10 cellular contexts compared by ENCODE assay signal in genomic region chr17:43840814-43841213, GRCh38. TPM values are rescaled to one million over a fixed set of nuclear protein-coding genes. Genes with fewer than 3 reads are reported as not detected.
DNase-seq lines count a peak whose midpoint lies in the region; ATAC-seq, FAIRE-seq and TF ChIP-seq lines count a peak whose summit lies in the region.
"Had no signal": no experiment of that assay in that cellular context is flagged by ENCODE, and none has a peak within 500 bp of the region (broad histone marks: within the 10 kb centered on the region; RNA-seq: fewer than 3 reads in every experiment).

No MANE protein-coding gene starts in this region.

- no peak for TF ChIP-seq POLR2A in GM12878 (IDR thresholded peaks at IDR 0.05; ENCODE audit: low read depth, low read length)

- no peaks in the 10 kb centered on the region for H3K36me3 Mint-ChIP-seq in memory B cell
- no peaks in the 10 kb centered on the region for H3K36me3 Mint-ChIP-seq in activated CD4-positive, alpha-beta memory T cell treated with anti-CD3 and anti-CD28 coated beads, Interleukin-2, amount 10 ng/mL, durations not matched to agents 7 days and 5 days (ENCODE audit: low read depth)

- in situ Hi-C loops in GM12878 (cut with MboI) = no loop called here

- no peak overlapping the region for H3K27ac Mint-ChIP-seq in memory B cell
- no peak overlapping the region for H3K27ac Mint-ChIP-seq in activated CD4-positive, alpha-beta memory T cell treated with anti-CD3 and anti-CD28 coated beads, Interleukin-2, amount 10 ng/mL, durations not matched to agents 7 days and 5 days
- H3K27ac Mint-ChIP-seq: stimulated activated naive CD8-positive, alpha-beta T cell treated with anti-CD3 and anti-CD28 coated beads, Interleukin-15, Interleukin-2, amounts not matched to agents 100 ng/mL and 50 ng/mL, for 24 hours had no signal

- 20% methylated on average over 4 of the region's 4 CpGs for WGBS in GM12878 (ENCODE audit: insufficient coverage, insufficient replicate concordance, low lambda C conversion rate, missing lambda C conversion rate)

- H3K9me3 Mint-ChIP-seq in memory B cell = peaks cover 1% of the 10 kb centered on the region
- H3K9me3 Mint-ChIP-seq in activated CD4-positive, alpha-beta memory T cell treated with anti-CD3 and anti-CD28 coated beads, Interleukin-2, amount 10 ng/mL, durations not matched to agents 7 days and 5 days = no peaks in the 10 kb centered on the region
- H3K9me3 Mint-ChIP-seq: stimulated activated naive CD8-positive, alpha-beta T cell treated with anti-CD3 and anti-CD28 coated beads, Interleukin-15, Interleukin-2, amounts not matched to agents 100 ng/mL and 50 ng/mL, for 24 hours had no signal

- no TSS peak for BruUV-seq in GM12878 (replicated peaks; lab: Mats Ljungman, UMichigan)

- no peaks in the 10 kb centered on the region for H3K79me2 ChIP-seq in Loucy (ENCODE audit: insufficient read depth, low read length)
- no peaks in the 10 kb centered on the region for H3K79me2 ChIP-seq in GM12878 (ENCODE audit: control insufficient read depth, insufficient read depth, low read length)

- intact Hi-C loops in GM12878 (cut with micrococcal nuclease; ENCODE audit: unreplicated experiment) = no loop called here

- H3K36me3 ChIP-seq in Loucy (ENCODE audit: insufficient read depth, low read length) = no peaks in the 10 kb centered on the region
- no peaks in the 10 kb centered on the region for H3K36me3 ChIP-seq in GM12878 (ENCODE audit: control insufficient read depth in 2 of 2, insufficient read depth in 2 of 2, low read length in 1 of 2)

- H3K27me3 Mint-ChIP-seq in memory B cell = peaks cover 6% of the 10 kb centered on the region
- H3K27me3 Mint-ChIP-seq in activated CD4-positive, alpha-beta memory T cell treated with anti-CD3 and anti-CD28 coated beads, Interleukin-2, amount 10 ng/mL, durations not matched to agents 7 days and 5 days = peaks cover 22% of the 10 kb centered on the region

- ATAC-seq in GM12878 = peak; percentile 51
- peak; percentile 32 for ATAC-seq in memory B cell (ENCODE audit: low read depth)

- H3K4me3 ChIP-seq in Loucy (ENCODE audit: low read length, poor library complexity, severe bottlenecking) (no peak overlapping the region), GM12878 (no peak overlapping the region)

- no peaks in the 10 kb centered on the region for H3K4me1 Mint-ChIP-seq in memory B cell
- no peaks in the 10 kb centered on the region for H3K4me1 Mint-ChIP-seq in activated CD4-positive, alpha-beta memory T cell treated with anti-CD3 and anti-CD28 coated beads, Interleukin-2, amount 10 ng/mL, durations not matched to agents 7 days and 5 days

- H3K27ac ChIP-seq in GM12878 (ENCODE audit: control insufficient read depth, insufficient read depth) = no peak overlapping the region

- RAD21 ChIA-PET in GM12878 (lab: Charles Lee; ENCODE audit: unreplicated experiment) = no interaction called here

- TF ChIP-seq EP300 in GM12878 (IDR thresholded peaks at IDR 0.05; ENCODE audit: borderline replicate concordance in 1 of 2, control insufficient read depth in 1 of 2, low read depth in 2 of 2, low read length in 2 of 2) = no peak

- no peaks in the 10 kb centered on the region for H3K9me3 ChIP-seq in Loucy (ENCODE audit: insufficient read depth, low read depth, low read length)
- no peaks in the 10 kb centered on the region for H3K9me3 ChIP-seq in GM12878 (replicated peaks; ENCODE audit: control insufficient read depth, insufficient read depth, low read length)

- H2AFZ ChIP-seq in Loucy (ENCODE audit: low read length) (no peak overlapping the region), GM12878 (ENCODE audit: control insufficient read depth, low read depth, low read length) (no peak overlapping the region)

- CTCF ChIA-PET in GM12878 (lab: Yijun Ruan, JAX) = interaction anchor here (0.6 to 1.6 kb wide), 8 partner anchors 9 to 219 kb away, joined by 3 to 5 read pairs (median 4); no protein-coding TSS in a partner anchor
- CTCF ChIA-PET in activated CD4-positive, alpha-beta memory T cell treated with anti-CD3 and anti-CD28 coated beads, Interleukin-2, amount 10 ng/mL, durations not matched to agents 7 days and 5 days (lab: Charles Lee) = interaction anchor here (0.6 kb wide), 1 partner anchor 41 kb away, joined by 3 read pairs; no protein-coding TSS in a partner anchor

- no peaks in the 10 kb centered on the region for H3K4me1 ChIP-seq in Loucy (ENCODE audit: insufficient read depth, low read length, poor library complexity, severe bottlenecking)
- H3K4me1 ChIP-seq in GM12878 (ENCODE audit: control insufficient read depth, insufficient read depth, low read length) = no peaks in the 10 kb centered on the region

- H4K20me1 ChIP-seq in Loucy (ENCODE audit: insufficient read depth, low read length, poor library complexity, severe bottlenecking) (no peaks in the 10 kb centered on the region), GM12878 (ENCODE audit: control insufficient read depth, insufficient read depth) (no peaks in the 10 kb centered on the region)

- no peaks in the 10 kb centered on the region for H3F3A ChIP-seq in Loucy (ENCODE audit: low read depth)

- no peak overlapping the region for H3K4me3 Mint-ChIP-seq in memory B cell
- no peak overlapping the region for H3K4me3 Mint-ChIP-seq in activated CD4-positive, alpha-beta memory T cell treated with anti-CD3 and anti-CD28 coated beads, Interleukin-2, amount 10 ng/mL, durations not matched to agents 7 days and 5 days
- H3K4me3 Mint-ChIP-seq: stimulated activated naive CD8-positive, alpha-beta T cell treated with anti-CD3 and anti-CD28 coated beads, Interleukin-15, Interleukin-2, amounts not matched to agents 100 ng/mL and 50 ng/mL, for 24 hours had no signal

- H3K9ac ChIP-seq in Loucy (ENCODE audit: low read depth, low read length, poor library complexity, severe bottlenecking) = no peak overlapping the region
- H3K9ac ChIP-seq in GM12878 (ENCODE audit: control insufficient read depth, insufficient read depth, low read length) = no peak overlapping the region

- FAIRE-seq in GM12878 (lab: Jason Lieb, UNC) = peak; percentile 27

- peak; percentile 46 for DNase-seq in Daoy (ENCODE audit: low read depth)
- DNase-seq in GM12878 (ENCODE audit: low read depth, low spot score) = no peak
- DNase-seq in memory B cell (ENCODE audit: low spot score in 2 of 2) = no peak
- DNase-seq in MV-4-11 (lab: John Stamatoyannopoulos, UW) = no peak
- DNase-seq in ecto neural progenitor cell (ENCODE audit: low spot score) = no peak
- no peak for DNase-seq in NCI-H2107 (lab: John Stamatoyannopoulos, UW)
- no peak for DNase-seq in activated CD4-positive, alpha-beta memory T cell treated with anti-CD3 and anti-CD28 coated beads, Interleukin-2, amount 10 ng/mL, durations not matched to agents 7 days and 5 days
- DNase-seq: NCI-H1436 had no signal

- TF ChIP-seq CTCF in Loucy (conservative IDR thresholded peaks at IDR 0.05; ENCODE audit: low read length) (peak; percentile 50), GM12878 (IDR thresholded peaks at IDR 0.05 in 2 of 3, conservative IDR thresholded peaks at IDR 0.05 in 1 of 3; ENCODE audit: control insufficient read depth in 2 of 3, extremely low read depth in 1 of 3, insufficient read depth in 1 of 3, low read depth in 3 of 3, low read length in 3 of 3) (peak in 2 of 3 experiments; percentile 7 to 11; a peak in 1 of 6 replicates)

- TF ChIP-seq RAD21 in GM12878 (IDR thresholded peaks at IDR 0.05; ENCODE audit: insufficient read depth, low read depth, low read length) = no peak

- no peaks in the 10 kb centered on the region for H3K9me2 ChIP-seq in Loucy (replicated peaks; ENCODE audit: low read depth, low read length)

- H3K27me3 ChIP-seq in Loucy (ENCODE audit: insufficient read depth, low read length, poor library complexity, severe bottlenecking) (no peaks in the 10 kb centered on the region), GM12878 (replicated peaks in 1 of 2; ENCODE audit: control insufficient read depth in 2 of 2, insufficient read depth in 2 of 2, low read length in 1 of 2) (no peaks in the 10 kb centered on the region; a peak in 1 of 4 replicates)

- H3K4me2 ChIP-seq in Loucy (ENCODE audit: low read depth, low read length, poor library complexity, severe bottlenecking) (no peak overlapping the region), GM12878 (ENCODE audit: control insufficient read depth, insufficient read depth) (no peak overlapping the region)

- POLR2A ChIA-PET in GM12878 (lab: Charles Lee) = interaction anchor here (0.6 kb wide), 2 partner anchors 377 to 1498 kb away, joined by 3 read pairs; no protein-coding TSS in a partner anchor
- POLR2A ChIA-PET in activated CD4-positive, alpha-beta memory T cell treated with anti-CD3 and anti-CD28 coated beads, Interleukin-2, amount 10 ng/mL, durations not matched to agents 7 days and 5 days (lab: Charles Lee) = no interaction called here

- SMC1A ChIA-PET in GM12878 (lab: Charles Lee; ENCODE audit: uncharacterized antibody, unreplicated experiment) = interaction anchor here (0.7 to 1.6 kb wide), 2 partner anchors 13 to 14 kb away, joined by 3 read pairs; no protein-coding TSS in a partner anchor

RNA-seq across cellular contexts. Expression of gene CD300LG, which starts 6.2 kb away (rescaled TPM):
- total RNA-seq in Daoy (2014; rRNA removed; shearing (Covaris generic)) = 0.51 TPM in 1 of 2 replicates, not detected in the other
- not detected in 2 replicates for total RNA-seq in GM12878 (2013; cell fraction: nucleolus; rRNA removed)
- total RNA-seq in GM12878 (2014; rRNA removed) (not detected in 2 replicates), GM12878 (2014; rRNA removed; fragmentation: Illumina TruSeq; extraction: Trizol) (not detected in 2 replicates), GM12878 (2021) (not detected in 2 replicates)
- polyA plus RNA-seq in GM12878 (2011; ENCODE audit: low read depth) = not detected
- polyA plus RNA-seq in GM12878 (2011; rRNA removed) (not detected in 2 replicates), GM12878 (2014; fragmentation: Illumina TruSeq; extraction: Trizol) (not detected in 2 replicates), GM12878 (2014; fragmentation: Nextera tagmentation; extraction: Ambion mirVana) (not detected), GM12878 (2014; rRNA removed) (not detected in 2 replicates), GM12878 (2016; fragmentation: Nextera tagmentation; extraction: Ambion mirVana) (not detected)
- polyA plus RNA-seq in GM12878 (2011; cell fraction: cytosol; rRNA removed) = 0.01 TPM in 1 of 2 replicates, not detected in the other
- polyA plus RNA-seq in GM12878 (2011; cell fraction: nucleus; rRNA removed) = not detected in 2 replicates
- not detected in 2 replicates for polyA plus RNA-seq in GM12878 (2012)
- polyA minus RNA-seq in GM12878 (2011; rRNA and poly(A)+ RNA removed) = not detected in 2 replicates
- polyA minus RNA-seq in GM12878 (2011; cell fraction: cytosol; rRNA and poly(A)+ RNA removed) = not detected in 2 replicates
- polyA minus RNA-seq in GM12878 (2011; cell fraction: nucleus; rRNA and poly(A)+ RNA removed) = not detected in 2 replicates
- not detected for total RNA-seq in activated CD4-positive, alpha-beta memory T cell treated with anti-CD3 and anti-CD28 coated beads, Interleukin-2, amount 10 ng/mL, durations not matched to agents 7 days and 5 days

RNA-seq across cellular contexts. Expression of gene MPP3, which starts 7.9 kb away (rescaled TPM):
- 9.0 and 17.7 TPM in 2 replicates for total RNA-seq in Daoy (2014; rRNA removed; shearing (Covaris generic))
- total RNA-seq in GM12878 (2013; cell fraction: nucleolus; rRNA removed) = not detected in 2 replicates
- total RNA-seq in GM12878 (2014; rRNA removed) (not detected in 2 replicates), GM12878 (2014; rRNA removed; fragmentation: Illumina TruSeq; extraction: Trizol) (not detected in 2 replicates), GM12878 (2021) (0.13 TPM in 1 of 2 replicates, not detected in the other)
- polyA plus RNA-seq in GM12878 (2011; ENCODE audit: low read depth) = not detected
- polyA plus RNA-seq in GM12878 (2011; rRNA removed) (not detected in 2 replicates), GM12878 (2014; fragmentation: Illumina TruSeq; extraction: Trizol) (not detected in 2 replicates), GM12878 (2014; fragmentation: Nextera tagmentation; extraction: Ambion mirVana) (not detected), GM12878 (2014; rRNA removed) (not detected in 2 replicates), GM12878 (2016; fragmentation: Nextera tagmentation; extraction: Ambion mirVana) (not detected)
- polyA plus RNA-seq in GM12878 (2011; cell fraction: cytosol; rRNA removed) = not detected in 2 replicates
- not detected in 2 replicates for polyA plus RNA-seq in GM12878 (2011; cell fraction: nucleus; rRNA removed)
- polyA plus RNA-seq in GM12878 (2012) = not detected in 2 replicates
- polyA minus RNA-seq in GM12878 (2011; rRNA and poly(A)+ RNA removed) = not detected in 2 replicates
- polyA minus RNA-seq in GM12878 (2011; cell fraction: cytosol; rRNA and poly(A)+ RNA removed) = not detected in 2 replicates
- polyA minus RNA-seq in GM12878 (2011; cell fraction: nucleus; rRNA and poly(A)+ RNA removed) = not detected in 2 replicates
- not detected for total RNA-seq in activated CD4-positive, alpha-beta memory T cell treated with anti-CD3 and anti-CD28 coated beads, Interleukin-2, amount 10 ng/mL, durations not matched to agents 7 days and 5 days
